Comparison of ENCODE assay signal across 23 cellular contexts in the genomic region with DNA sequence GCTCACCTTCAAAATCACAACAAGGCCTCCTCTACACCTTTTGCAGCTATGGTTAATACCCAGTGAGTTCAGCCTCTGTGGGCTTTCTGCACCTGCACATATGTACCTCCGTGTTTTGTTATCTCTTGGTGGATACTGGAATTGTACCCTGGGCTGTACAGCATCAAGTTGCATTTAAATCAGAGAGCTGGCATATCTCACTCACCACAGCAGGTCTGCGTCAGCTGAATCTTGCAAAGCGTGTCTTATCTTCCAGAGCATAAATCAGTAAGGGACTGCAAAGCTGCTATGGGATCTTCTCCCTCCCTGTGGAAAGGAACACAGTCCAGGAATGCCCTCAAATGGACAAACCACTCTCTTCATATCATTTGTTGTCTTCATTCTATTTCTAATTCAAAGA.
DNase-seq lines count a peak whose midpoint lies in the region; ATAC-seq, FAIRE-seq and TF ChIP-seq lines count a peak whose summit lies in the region.
"Had no signal": no experiment of that assay in that cellular context is flagged by ENCODE, and none has a peak within 500 bp of the region (broad histone marks: within the 10 kb centered on the region; RNA-seq: fewer than 3 reads in every experiment).

No MANE protein-coding gene starts in this region.

- H3K79me2 ChIP-seq in mesendoderm (ENCODE audit: control insufficient read depth, insufficient read depth, low read length) (no peaks in the 10 kb centered on the region), neural progenitor cell (ENCODE audit: low read depth) (no peaks in the 10 kb centered on the region)

- H3K36me3 Mint-ChIP-seq in neural progenitor cell, result peaks cover 11% of the 10 kb centered on the region
- H3K36me3 Mint-ChIP-seq: CD8-positive, alpha-beta T cell had no signal

- H3K27me3 Mint-ChIP-seq in neural progenitor cell (ENCODE audit: insufficient read depth, low read depth), result peaks cover 8% of the 10 kb centered on the region
- H3K27me3 Mint-ChIP-seq: B cell; CD4-positive, alpha-beta T cell had no signal

- H3K27me3 ChIP-seq in mesendoderm (ENCODE audit: insufficient read depth, low read length, poor library complexity) (no peaks in the 10 kb centered on the region), neural progenitor cell (no peaks in the 10 kb centered on the region)
- H3K27me3 ChIP-seq: BLaER1 treated with 17β-estradiol and CSF1 and Interleukin-3, amounts not matched to agents 10 nM and 100 nM had no signal

- H3K4me2 ChIP-seq in mesendoderm (ENCODE audit: low read length) (no peak overlapping the region), neural progenitor cell (no peak overlapping the region)
- H3K4me2 ChIP-seq: A549; BLaER1 treated with 17β-estradiol and CSF1 and Interleukin-3, amounts not matched to agents 10 nM and 100 nM had no signal

- H3K79me1 ChIP-seq in mesendoderm (ENCODE audit: low read length), result no peaks in the 10 kb centered on the region

- CTCF ChIA-PET in HEK293 (lab: Yijun Ruan, JAX), result interaction anchor here (0.5 to 1.2 kb wide), 4 partner anchors 13 to 1807 kb away, joined by 3 to 4 read pairs (median 4); no protein-coding TSS in a partner anchor

- peaks cover 51% of the 10 kb centered on the region for H3K4me1 Mint-ChIP-seq in neural progenitor cell
- H3K4me1 Mint-ChIP-seq: B cell had no signal

- no peak overlapping the region for H3K18ac ChIP-seq in mesendoderm (ENCODE audit: low read length)

- TF ChIP-seq CTCF in HEK293 (tag by site-specific recombination; IDR thresholded peaks at IDR 0.05) (0 out of 2 replicates have a peak, but pooled peaks have one; percentile 23), neural progenitor cell (IDR thresholded peaks at IDR 0.05) (no peak)

- H3K23ac ChIP-seq in mesendoderm (ENCODE audit: low read length), result no peak overlapping the region

- no peak overlapping the region for H3K4me3 ChIP-seq in HEK293 (ENCODE audit: low read depth, low read length)
- H3K4me3 ChIP-seq in mesendoderm (ENCODE audit: low read length), result no peak overlapping the region
- H3K4me3 ChIP-seq in neural progenitor cell, result no peak overlapping the region
- H3K4me3 ChIP-seq: A549; BLaER1 treated with 17β-estradiol and CSF1 and Interleukin-3, amounts not matched to agents 10 nM and 100 nM had no signal

- H3K56ac ChIP-seq in mesendoderm (ENCODE audit: low read length), result no peak overlapping the region

- H3K9ac ChIP-seq in mesendoderm (ENCODE audit: low read length), result no peak overlapping the region
- H3K9ac ChIP-seq in neural progenitor cell, result no peak overlapping the region
- H3K9ac ChIP-seq: BLaER1 treated with 17β-estradiol and CSF1 and Interleukin-3, amounts not matched to agents 10 nM and 100 nM had no signal

- no peak overlapping the region for H4K5ac ChIP-seq in mesendoderm (ENCODE audit: low read length)

- H2BK120ac ChIP-seq in mesendoderm (ENCODE audit: low read depth, low read length), result no peak overlapping the region

- H2AK5ac ChIP-seq in mesendoderm (ENCODE audit: low read length), result peak overlapping the region; percentile 45

- H3F3A ChIP-seq in neural progenitor cell (ENCODE audit: low read depth), result peaks cover 15% of the 10 kb centered on the region

- DNase-seq in mesendoderm (no peak), neural progenitor cell (ENCODE audit: low spot score) (no peak), urothelium cell line (ENCODE audit: low spot score) (no peak), NCI-H2196 (lab: John Stamatoyannopoulos, UW; ENCODE audit: unreplicated experiment) (no peak), pons (ENCODE audit: low spot score) (no peak)
- DNase-seq: AML-193; Caco-2; Calu3; CD4-positive, alpha-beta T cell; CD8-positive, alpha-beta T cell; DMS79 treated with DMSO at 0.1 percent for 48 hours; GF-D8 had no signal

- no peak overlapping the region for H2BK15ac ChIP-seq in mesendoderm (replicated peaks; ENCODE audit: low read depth)

- peak; percentile 65 for FAIRE-seq in urothelium cell line (lab: Jason Lieb, UNC)
- FAIRE-seq: D721Med, G401.6, GM12891, GM18507 had no signal

- H2BK5ac ChIP-seq in mesendoderm (ENCODE audit: low read length), result no peak overlapping the region

- H4K20me1 ChIP-seq in neural progenitor cell (ENCODE audit: low read depth), result no peaks in the 10 kb centered on the region
- H4K20me1 ChIP-seq: BLaER1 treated with 17β-estradiol and CSF1 and Interleukin-3, amounts not matched to agents 10 nM and 100 nM had no signal

- no peak for ATAC-seq in GM21529 (IDR thresholded peaks at IDR 0.05; ENCODE audit: unreplicated experiment)
- ATAC-seq: A549; CD8-positive, alpha-beta T cell had no signal

- no peak overlapping the region for H3K4me3 Mint-ChIP-seq in neural progenitor cell
- H3K4me3 Mint-ChIP-seq: B cell; CD4-positive, alpha-beta T cell; CD8-positive, alpha-beta T cell had no signal

- POLR2A ChIA-PET in HEK293 (lab: Yijun Ruan, JAX), result no interaction called here

- no peak overlapping the region for H2AFZ ChIP-seq in neural progenitor cell (replicated peaks)

- H4K8ac ChIP-seq in mesendoderm (ENCODE audit: low read depth, low read length), result no peak overlapping the region

- H3K4me1 ChIP-seq in HEK293 (ENCODE audit: control insufficient read depth, insufficient read depth, low read length) (peaks cover 23% of the 10 kb centered on the region), mesendoderm (ENCODE audit: control insufficient read depth, low read depth, low read length) (peaks cover 13% of the 10 kb centered on the region), neural progenitor cell (peaks cover 21% of the 10 kb centered on the region)
- H3K4me1 ChIP-seq: A549; BLaER1 treated with 17β-estradiol and CSF1 and Interleukin-3, amounts not matched to agents 10 nM and 100 nM; Caco-2 had no signal

- H3K9me3 Mint-ChIP-seq in neural progenitor cell, result peaks cover 11% of the 10 kb centered on the region

- H3K27ac ChIP-seq in HEK293 (ENCODE audit: extremely low read depth, low read depth, low read length), result peak overlapping the region; percentile 28; the same call in 1 of the 2 replicates
- no peak overlapping the region for H3K27ac ChIP-seq in mesendoderm (ENCODE audit: low read depth, low read length)
- no peak overlapping the region for H3K27ac ChIP-seq in neural progenitor cell
- H3K27ac ChIP-seq: 22Rv1; A549; BLaER1 treated with 17β-estradiol and CSF1 and Interleukin-3, amounts not matched to agents 10 nM and 100 nM; C4-2B had no signal

- WGBS in mesendoderm (ENCODE audit: extremely low coverage, insufficient coverage, low lambda C conversion rate), result no CpG with 5 or more reads among the region's 3 CpGs

- H3K4ac ChIP-seq in mesendoderm (ENCODE audit: low read depth, low read length), result no peak overlapping the region

- H3K9me3 ChIP-seq in HEK293 (ENCODE audit: control insufficient read depth, insufficient read depth, low read depth, low read length), result peaks cover 13% of the 10 kb centered on the region
- H3K9me3 ChIP-seq in neural progenitor cell (ENCODE audit: low read depth), result no peaks in the 10 kb centered on the region

- no peaks in the 10 kb centered on the region for H3K36me3 ChIP-seq in HEK293 (ENCODE audit: control insufficient read depth in 2 of 2, insufficient read depth in 1 of 2, low read length in 2 of 2)
- no peaks in the 10 kb centered on the region for H3K36me3 ChIP-seq in mesendoderm (ENCODE audit: control insufficient read depth, insufficient read depth, low read length)
- no peaks in the 10 kb centered on the region for H3K36me3 ChIP-seq in neural progenitor cell
- H3K36me3 ChIP-seq: BLaER1 treated with 17β-estradiol and CSF1 and Interleukin-3, amounts not matched to agents 10 nM and 100 nM had no signal

- H3K27ac Mint-ChIP-seq in neural progenitor cell, result peak overlapping the region; percentile 58
- H3K27ac Mint-ChIP-seq: B cell; CD4-positive, alpha-beta T cell; CD8-positive, alpha-beta T cell had no signal

TF ChIP-seq in HEK293, 187 proteins besides CTCF, POLR2A, EP300 and RAD21 (continues in another document):
- TF ChIP-seq ZNF549 (tag by site-specific recombination; IDR thresholded peaks at IDR 0.05) (no peak), SP2 (tag by site-specific recombination; IDR thresholded peaks at IDR 0.05) (no peak), MYNN (tag by site-specific recombination; IDR thresholded peaks at IDR 0.05; ENCODE audit: borderline replicate concordance) (no peak), ZNF768 (tag by site-specific recombination; IDR thresholded peaks at IDR 0.05) (no peak)
- TF ChIP-seq, protein P1, sequence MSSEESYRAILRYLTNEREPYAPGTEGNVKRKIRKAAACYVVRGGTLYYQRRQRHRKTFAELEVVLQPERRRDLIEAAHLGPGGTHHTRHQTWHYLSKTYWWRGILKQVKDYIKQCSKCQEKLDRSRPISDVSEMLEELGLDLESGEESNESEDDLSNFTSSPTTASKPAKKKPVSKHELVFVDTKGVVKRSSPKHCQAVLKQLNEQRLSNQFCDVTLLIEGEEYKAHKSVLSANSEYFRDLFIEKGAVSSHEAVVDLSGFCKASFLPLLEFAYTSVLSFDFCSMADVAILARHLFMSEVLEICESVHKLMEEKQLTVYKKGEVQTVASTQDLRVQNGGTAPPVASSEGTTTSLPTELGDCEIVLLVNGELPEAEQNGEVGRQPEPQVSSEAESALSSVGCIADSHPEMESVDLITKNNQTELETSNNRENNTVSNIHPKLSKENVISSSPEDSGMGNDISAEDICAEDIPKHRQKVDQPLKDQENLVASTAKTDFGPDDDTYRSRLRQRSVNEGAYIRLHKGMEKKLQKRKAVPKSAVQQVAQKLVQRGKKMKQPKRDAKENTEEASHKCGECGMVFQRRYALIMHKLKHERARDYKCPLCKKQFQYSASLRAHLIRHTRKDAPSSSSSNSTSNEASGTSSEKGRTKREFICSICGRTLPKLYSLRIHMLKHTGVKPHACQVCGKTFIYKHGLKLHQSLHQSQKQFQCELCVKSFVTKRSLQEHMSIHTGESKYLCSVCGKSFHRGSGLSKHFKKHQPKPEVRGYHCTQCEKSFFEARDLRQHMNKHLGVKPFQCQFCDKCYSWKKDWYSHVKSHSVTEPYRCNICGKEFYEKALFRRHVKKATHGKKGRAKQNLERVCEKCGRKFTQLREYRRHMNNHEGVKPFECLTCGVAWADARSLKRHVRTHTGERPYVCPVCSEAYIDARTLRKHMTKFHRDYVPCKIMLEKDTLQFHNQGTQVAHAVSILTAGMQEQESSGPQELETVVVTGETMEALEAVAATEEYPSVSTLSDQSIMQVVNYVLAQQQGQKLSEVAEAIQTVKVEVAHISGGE (tag by site-specific recombination; conservative IDR thresholded peaks at IDR 0.05; ENCODE audit: low read depth), result no peak
